In the genomic region with DNA sequence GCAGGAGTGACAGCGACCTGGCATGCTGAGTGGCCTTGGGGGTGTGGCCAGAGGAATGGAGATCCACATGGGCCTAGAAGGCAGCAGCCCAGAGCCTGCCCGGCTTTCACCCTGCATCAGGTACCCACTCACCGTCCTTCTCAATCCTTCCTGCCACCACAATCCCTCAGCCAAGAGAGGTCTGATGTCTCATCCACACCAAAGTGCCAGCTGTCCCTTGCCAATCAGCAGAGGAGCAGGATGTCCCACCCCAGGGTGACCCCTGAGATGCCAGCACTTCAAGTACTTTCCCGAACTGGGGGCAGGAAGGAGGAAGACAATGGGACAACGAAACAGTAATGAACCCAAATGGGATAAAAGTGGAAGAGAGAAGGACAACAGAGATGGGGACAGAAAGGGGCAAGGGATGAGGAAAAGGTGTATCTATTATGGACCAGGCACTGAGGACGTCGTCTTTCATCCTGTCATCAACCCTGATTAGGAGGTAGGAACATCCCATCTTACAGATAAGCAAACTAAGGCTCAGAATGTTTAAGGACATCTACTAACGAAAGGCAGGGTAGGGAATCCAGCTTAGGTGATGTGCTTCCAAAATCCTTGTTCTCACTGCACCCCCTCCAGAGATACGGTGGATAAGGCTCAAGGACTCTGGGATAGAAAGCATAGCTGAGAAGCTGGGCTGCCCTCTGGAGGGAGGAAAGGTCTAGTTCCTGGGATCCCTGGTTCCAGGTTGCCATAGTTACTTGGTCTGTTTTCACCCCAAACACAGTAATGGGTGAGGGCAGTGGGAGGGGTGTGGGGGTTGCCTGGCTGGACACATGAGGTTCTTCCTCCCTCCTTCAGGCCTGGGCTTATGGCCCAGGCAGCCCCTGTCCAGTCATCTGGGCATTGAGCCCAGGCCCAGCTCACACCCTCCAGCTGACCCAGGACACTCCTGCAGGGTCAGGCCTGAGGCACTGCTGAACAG, we compare ENCODE assay signal across 8 cellular contexts. TPM values are rescaled to one million over a fixed set of nuclear protein-coding genes. Genes with fewer than 3 reads are reported as not detected.
DNase-seq lines count a peak whose midpoint lies in the region; ATAC-seq and TF ChIP-seq lines count a peak whose summit lies in the region.

No MANE protein-coding gene starts in this region.

- peak; percentile 94 for DNase-seq in GM03348 (ENCODE audit: low spot score)
- DNase-seq in Right ventricle myocardium inferior (ENCODE audit: missing footprints): peak; percentile 89
- peak; percentile 92 for DNase-seq in osteocyte (ENCODE audit: extremely low spot score, unreplicated experiment)
- DNase-seq in activated CD8-positive, alpha-beta memory T cell treated with anti-CD3 and anti-CD28 coated beads, Interleukin-2, amount 50 U/mL, for 4 hours: no peak
- DNase-seq in activated CD4-positive, alpha-beta T cell treated with anti-CD3 and anti-CD28 coated beads for 48 hours: no peak
- no peak for DNase-seq in mesenteric fat pad (ENCODE audit: low spot score)

- peaks cover 14% of the 10 kb centered on the region for H3K4me1 Mint-ChIP-seq in activated naive CD8-positive, alpha-beta T cell (ENCODE audit: low read depth)
- H3K4me1 Mint-ChIP-seq in osteocyte (ENCODE audit: unreplicated experiment): peaks cover 55% of the 10 kb centered on the region

- H3K27ac Mint-ChIP-seq in activated naive CD8-positive, alpha-beta T cell: peak overlapping the region; percentile 58
- peak overlapping the region; percentile 98 for H3K27ac Mint-ChIP-seq in osteocyte (ENCODE audit: unreplicated experiment)

- H3K27me3 Mint-ChIP-seq in activated naive CD8-positive, alpha-beta T cell: no peaks in the 10 kb centered on the region
- H3K27me3 Mint-ChIP-seq in osteocyte (ENCODE audit: unreplicated experiment): no peaks in the 10 kb centered on the region

- ATAC-seq in Right ventricle myocardium inferior (peak; percentile 79), GM21447 (IDR thresholded peaks at IDR 0.05; ENCODE audit: unreplicated experiment) (no peak)

- intact Hi-C loops in Right ventricle myocardium inferior (cut with DNase I): loop anchor here (10.0 kb wide), 1 partner anchor 131 kb away; no protein-coding TSS in a partner anchor

- TF ChIP-seq CTCF in osteocyte (IDR thresholded peaks at IDR 0.05): peak; percentile 58

- H3K36me3 Mint-ChIP-seq in activated naive CD8-positive, alpha-beta T cell: no peaks in the 10 kb centered on the region
- H3K36me3 Mint-ChIP-seq in osteocyte (ENCODE audit: unreplicated experiment): peaks cover 9% of the 10 kb centered on the region

- H3K4me3 Mint-ChIP-seq in activated naive CD8-positive, alpha-beta T cell: no peak overlapping the region
- no peak overlapping the region for H3K4me3 Mint-ChIP-seq in osteocyte (ENCODE audit: unreplicated experiment)

- H3K9me3 Mint-ChIP-seq in activated naive CD8-positive, alpha-beta T cell (ENCODE audit: low read depth): no peaks in the 10 kb centered on the region
- H3K9me3 Mint-ChIP-seq in osteocyte (ENCODE audit: unreplicated experiment): no peaks in the 10 kb centered on the region

RNA-seq across cellular contexts. Expression of a gene that starts 4.5 kb away (rescaled TPM):
- total RNA-seq in Right ventricle myocardium inferior: 73.3 TPM
- 13.1 and 13.9 TPM in 2 replicates for total RNA-seq in osteocyte
- total RNA-seq in mesenteric fat pad: 187 TPM

RNA-seq across cellular contexts. Expression of a gene that starts 14.4 kb away (rescaled TPM):
- total RNA-seq in Right ventricle myocardium inferior (24.4 TPM), osteocyte (109 and 116 TPM in 2 replicates), mesenteric fat pad (46.6 TPM)

RNA-seq across cellular contexts. Expression of a gene that starts 16.4 kb away (rescaled TPM):
- total RNA-seq in Right ventricle myocardium inferior (2.8 TPM), osteocyte (5.3 and 7.5 TPM in 2 replicates), mesenteric fat pad (4.3 TPM)

RNA-seq across cellular contexts. Expression of a gene that starts 38.1 kb away (rescaled TPM):
- total RNA-seq in Right ventricle myocardium inferior (0.46 TPM), osteocyte (1.2 and 2.1 TPM in 2 replicates), mesenteric fat pad (1.0 TPM)

RNA-seq across cellular contexts. Expression of a gene that starts 40.3 kb away (rescaled TPM):
- total RNA-seq in Right ventricle myocardium inferior: 22.8 TPM
- total RNA-seq in osteocyte: 40.8 and 45.5 TPM in 2 replicates
- total RNA-seq in mesenteric fat pad: 24.4 TPM

Comparison
In these comparisons a context has a peak if more than half of its experiments do, and no peak if none do; other contexts are left out.
1. DNase-seq: peak in GM03348 (single experiment), Right ventricle myocardium inferior (single experiment) and osteocyte (single experiment); none in activated CD8-positive, alpha-beta memory T cell treated with anti-CD3 and anti-CD28 coated beads, Interleukin-2, amount 50 U/mL, for 4 hours (single experiment), activated CD4-positive, alpha-beta T cell treated with anti-CD3 and anti-CD28 coated beads for 48 hours (single experiment) and mesenteric fat pad (single experiment).